ENCODE assay signal across 8 cellular contexts in genomic region chr6:34248198-34248726, GRCh38. TPM values are rescaled to one million over a fixed set of nuclear protein-coding genes. Genes with fewer than 3 reads are reported as not detected.
DNase-seq lines count a peak whose midpoint lies in the region; ATAC-seq, FAIRE-seq and TF ChIP-seq lines count a peak whose summit lies in the region.

No MANE protein-coding gene starts in this region.

- TF ChIP-seq CTCF in brain (conservative IDR thresholded peaks at IDR 0.05), result no peak

- peaks cover 13% of the 10 kb centered on the region for H3K27me3 Mint-ChIP-seq in brain

- H3K4me3 ChIP-seq in SJSA1 (peak overlapping the region; percentile 65), iPS-20b (ENCODE audit: low read length) (peak overlapping the region; percentile 81), small intestine (ENCODE audit: low read depth in 1 of 2, low read length in 2 of 2) (peak overlapping the region; percentile 40 to 63)

- peaks cover 25% of the 10 kb centered on the region for H3K36me3 ChIP-seq in SJSA1
- peaks cover 28% of the 10 kb centered on the region for H3K36me3 ChIP-seq in iPS-20b (ENCODE audit: insufficient read depth, low read depth, low read length)
- peaks cover 0 to 4% of the 10 kb centered on the region in 2 donors for H3K36me3 ChIP-seq in small intestine (ENCODE audit: control insufficient read depth in 2 of 2, insufficient read depth in 2 of 2, low read length in 2 of 2)

- no peaks in the 10 kb centered on the region for H3K9me3 ChIP-seq in SJSA1 (replicated peaks)
- no peaks in the 10 kb centered on the region for H3K9me3 ChIP-seq in iPS-20b (ENCODE audit: insufficient read depth, low read depth, low read length)
- H3K9me3 ChIP-seq in small intestine (ENCODE audit: control insufficient read depth, low read depth), result no peaks in the 10 kb centered on the region

- peak overlapping the region; percentile 93 to 97 (median 96) for H3K4me3 Mint-ChIP-seq in brain

- H3K36me3 Mint-ChIP-seq in brain, result no peaks in the 10 kb centered on the region

- H3K9me3 Mint-ChIP-seq in brain, result peaks cover 0 to 6% (median 2%) of the 10 kb centered on the region in 5 experiments

- H3K27me3 ChIP-seq in SJSA1 (replicated peaks) (no peaks in the 10 kb centered on the region), iPS-20b (ENCODE audit: insufficient read depth, low read length) (no peaks in the 10 kb centered on the region), small intestine (ENCODE audit: control insufficient read depth in 2 of 2, insufficient read depth in 2 of 2, low read length in 2 of 2) (no peaks in the 10 kb centered on the region)

- ATAC-seq in HG02870 (IDR thresholded peaks at IDR 0.05; ENCODE audit: unreplicated experiment), result peak; percentile 24

- 9 to 10% (median 9%) methylated on average over 16 to 17 of the region's 17 CpGs for WGBS in small intestine, 3 donors

- DNase-seq in activated T-cell treated with anti-CD3 and anti-CD28 coated beads, Interleukin-2, amount 50 U/mL, for 1 hour, result peak; percentile 61
- DNase-seq in activated T-cell treated with anti-CD3 and anti-CD28 coated beads for 4 hours (no peak), SJSA1 (ENCODE audit: low read depth in 1 of 2, low spot score in 2 of 2) (peak; percentile 57 to 70), small intestine (peak; percentile 42), NCI-H774 (lab: John Stamatoyannopoulos, UW) (no peak)

- peaks cover 59% of the 10 kb centered on the region for H3K4me1 Mint-ChIP-seq in brain

- peaks cover 54% of the 10 kb centered on the region for H3K4me1 ChIP-seq in SJSA1 (replicated peaks)
- H3K4me1 ChIP-seq in iPS-20b (ENCODE audit: insufficient read depth, low read length), result 0 out of 2 replicates have a peak, but pooled peaks cover under 1% of the 10 kb centered on the region
- peaks cover 0 to 8% of the 10 kb centered on the region in 2 donors for H3K4me1 ChIP-seq in small intestine (ENCODE audit: control insufficient read depth in 2 of 2, insufficient read depth in 1 of 2, low read depth in 1 of 2, low read length in 1 of 2)

- H3K27ac ChIP-seq in SJSA1 (peak overlapping the region; percentile 27), iPS-20b (ENCODE audit: low read length) (no peak overlapping the region), small intestine (ENCODE audit: low read depth in 1 of 2, low read length in 1 of 2) (peak overlapping the region; percentile 69 to 85)

- FAIRE-seq in small intestine (lab: Jason Lieb, UNC), result no peak

- peak overlapping the region; percentile 94 to 98 (median 96) for H3K27ac Mint-ChIP-seq in brain

- peak overlapping the region; percentile 70; the same call in 1 of the 2 replicates for H3K9ac ChIP-seq in iPS-20b (ENCODE audit: low read depth, low read length)

RNA-seq across cellular contexts. Expression of gene SMIM29, which starts 0.5 kb away (rescaled TPM):
- total RNA-seq in SJSA1 (2014; rRNA removed; shearing (Covaris generic)), result 24.5 and 53.9 TPM in 2 replicates
- polyA plus RNA-seq in brain (ENCODE audit: insufficient read depth, low read depth, low replicate concordance) (92.4 TPM), small intestine (10 to 100 TPM; 19.5 to 27.3 (median 23.5) TPM)

RNA-seq across cellular contexts. Expression of gene HMGA1, which starts 11.6 kb away (rescaled TPM):
- total RNA-seq in SJSA1 (2014; rRNA removed; shearing (Covaris generic)), result 31.7 and 48.4 TPM in 2 replicates
- polyA plus RNA-seq in brain (ENCODE audit: insufficient read depth, low read depth, low replicate concordance), result 93.9 TPM
- polyA plus RNA-seq in small intestine, result 100 to 1,000 TPM in 2 of 3 donors, 10 to 100 TPM in 1; 77.6 to 476 (median 130) TPM

Comparison
In these comparisons a context has a peak if more than half of its experiments do, and no peak if none do; other contexts are left out.
1. DNase-seq: peak in activated T-cell treated with anti-CD3 and anti-CD28 coated beads, Interleukin-2, amount 50 U/mL, for 1 hour (single experiment), SJSA1 (2 of 2) and small intestine (single experiment); none in activated T-cell treated with anti-CD3 and anti-CD28 coated beads for 4 hours (single experiment) and NCI-H774 (single experiment).
2. Peak in every context shown above with its lines, with median percentiles within 50 percentile points of each other: H3K4me3 ChIP-seq.